Comparison of ENCODE assay signal across 18 cellular contexts in genomic region chr11:80473562-80473961, GRCh38.
DNase-seq lines count a peak whose midpoint lies in the region; ATAC-seq, FAIRE-seq and TF ChIP-seq lines count a peak whose summit lies in the region.
"Had no signal": no experiment of that assay in that cellular context is flagged by ENCODE, and none has a peak within 500 bp of the region (broad histone marks: within the 10 kb centered on the region; RNA-seq: fewer than 3 reads in every experiment).

No MANE protein-coding gene starts in this region.

- 67 to 96% (median 95%) methylated on average over 3 of the region's 3 CpGs for WGBS in small intestine, 3 donors
- WGBS in ovary, 3 donors = 97 to 99% (median 97%) methylated on average over 3 of the region's 3 CpGs

- TF ChIP-seq CTCF in ovary (IDR thresholded peaks at IDR 0.05) = no peak

- H3K9ac ChIP-seq in HUES6 (ENCODE audit: low read length) = no peak overlapping the region
- H3K9ac ChIP-seq: neural progenitor cell had no signal

- TF ChIP-seq POLR2A in ovary (IDR thresholded peaks at IDR 0.05) = no peak

- TF ChIP-seq EP300 in ovary (IDR thresholded peaks at IDR 0.05) = no peak

- intact Hi-C loops in ovary (cut with DNase I) = no loop called here

- ATAC-seq in GM19372 (IDR thresholded peaks at IDR 0.05; ENCODE audit: low read depth, unreplicated experiment) = peak; percentile 54
- ATAC-seq in HG02763 (IDR thresholded peaks at IDR 0.05; ENCODE audit: unreplicated experiment) = peak; percentile 68
- ATAC-seq: left ventricle myocardium superior had no signal

- H3K27me3 ChIP-seq in HUES6 (ENCODE audit: control insufficient read depth, insufficient read depth, low read length) (no peaks in the 10 kb centered on the region), small intestine (ENCODE audit: control insufficient read depth in 2 of 2, insufficient read depth in 2 of 2, low read length in 2 of 2) (no peaks in the 10 kb centered on the region), ovary (no peaks in the 10 kb centered on the region)
- H3K27me3 ChIP-seq: neural progenitor cell had no signal

- H3K9me3 ChIP-seq in HUES6 (ENCODE audit: control insufficient read depth, insufficient read depth, low read depth, low read length) = no peaks in the 10 kb centered on the region
- no peaks in the 10 kb centered on the region for H3K9me3 ChIP-seq in small intestine (ENCODE audit: control insufficient read depth, low read depth)
- no peaks in the 10 kb centered on the region for H3K9me3 ChIP-seq in ovary

- H3K4me1 ChIP-seq in HUES6 (ENCODE audit: control insufficient read depth, insufficient read depth, low read length) = peaks cover 13% of the 10 kb centered on the region
- no peaks in the 10 kb centered on the region for H3K4me1 ChIP-seq in small intestine (ENCODE audit: control insufficient read depth in 2 of 2, insufficient read depth in 1 of 2, low read depth in 1 of 2, low read length in 1 of 2)
- no peaks in the 10 kb centered on the region for H3K4me1 ChIP-seq in ovary (ENCODE audit: insufficient read depth)
- H3K4me1 ChIP-seq: neural progenitor cell had no signal

- FAIRE-seq in small intestine (lab: Jason Lieb, UNC) (no peak), GM19239 (lab: Jason Lieb, UNC) (no peak)
- FAIRE-seq: bronchial epithelial cell had no signal

- H3K36me3 ChIP-seq in HUES6 (ENCODE audit: control insufficient read depth, insufficient read depth, low read length) (no peaks in the 10 kb centered on the region), small intestine (ENCODE audit: control insufficient read depth in 2 of 2, insufficient read depth in 2 of 2, low read length in 2 of 2) (no peaks in the 10 kb centered on the region), ovary (no peaks in the 10 kb centered on the region)
- H3K36me3 ChIP-seq: neural progenitor cell had no signal

- H3K4me3 ChIP-seq in HUES6 (ENCODE audit: low read depth, low read length) (no peak overlapping the region), small intestine (ENCODE audit: low read depth in 1 of 2, low read length in 2 of 2) (no peak overlapping the region), ovary (no peak overlapping the region)
- H3K4me3 ChIP-seq: neural progenitor cell had no signal

- peak; percentile 1 for DNase-seq in small intestine
- no peak for DNase-seq in ovary
- no peak for DNase-seq in LoVo (ENCODE audit: low spot score)
- no peak for DNase-seq in NCI-H748 treated with DMSO at 0.1 percent for 48 hours (lab: John Stamatoyannopoulos, UW)
- DNase-seq in GM19239 (ENCODE audit: insufficient read length, low spot score) = no peak
- DNase-seq: activated CD4-positive, alpha-beta T cell treated with anti-CD3 and anti-CD28 coated beads, Interleukin-2, amount 50 U/mL, for 48 hours; activated naive CD4-positive, alpha-beta T cell treated with anti-CD3 and anti-CD28 coated beads, Interleukin-2, amount 10 ng/mL, durations not matched to agents 7 days and 5 days; CD4-positive, CD25-positive, alpha-beta regulatory T cell; glutamatergic neuron; left ventricle myocardium superior; NCI-H226; T-helper 9 cell had no signal

- H3K27ac ChIP-seq in HUES6 (ENCODE audit: low read depth, low read length) (peak overlapping the region; percentile 13; the same call in 1 of the 2 replicates), small intestine (ENCODE audit: low read depth in 1 of 2, low read length in 1 of 2) (no peak overlapping the region), ovary (no peak overlapping the region)
- H3K27ac ChIP-seq: neural progenitor cell, RWPE1 had no signal
